In the genomic region with DNA sequence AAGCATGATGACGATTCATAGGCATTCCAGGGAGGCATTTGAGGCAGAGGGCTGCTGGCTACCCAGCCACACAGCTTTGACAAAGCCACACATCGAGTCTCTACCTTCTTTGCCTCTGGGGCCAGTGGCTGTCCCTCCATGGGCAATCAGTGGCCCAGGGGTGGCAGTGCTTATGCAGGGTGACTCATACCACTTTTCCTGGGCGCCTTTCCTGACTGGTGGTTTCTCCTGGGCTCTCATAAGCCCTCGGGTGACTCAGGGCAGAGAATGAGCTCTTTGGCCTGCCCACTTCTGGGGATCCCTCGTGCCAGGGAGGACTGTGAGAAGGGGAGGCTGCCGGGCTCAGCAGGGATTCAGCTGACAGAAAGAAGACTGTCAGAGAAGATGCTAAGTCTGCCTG, we compare ENCODE assay signal across 19 cellular contexts.
A peak's percentile ranks its signal among the peaks of the same experiment; 100 is the strongest.
DNase-seq lines count a peak whose midpoint lies in the region; ATAC-seq, FAIRE-seq and TF ChIP-seq lines count a peak whose summit lies in the region.
"Had no signal": no experiment of that assay in that cellular context is flagged by ENCODE, and none has a peak within 500 bp of the region (broad histone marks: within the 10 kb centered on the region; RNA-seq: fewer than 3 reads in every experiment).

No MANE protein-coding gene starts in this region.

- H3K9ac ChIP-seq in astrocyte (ENCODE audit: low read length): no peak overlapping the region

- no peak overlapping the region for H2AFZ ChIP-seq in astrocyte (ENCODE audit: low read depth, low read length)

- no peaks in the 10 kb centered on the region for H3K79me2 ChIP-seq in astrocyte (ENCODE audit: insufficient read depth, low read length)

- H3K9me3 ChIP-seq in astrocyte (ENCODE audit: insufficient read depth, low read depth, low read length) (no peaks in the 10 kb centered on the region), WERI-Rb-1 (ENCODE audit: severe bottlenecking) (no peaks in the 10 kb centered on the region)
- H3K9me3 ChIP-seq: neutrophil had no signal

- H3K27me3 Mint-ChIP-seq in astrocyte (ENCODE audit: low read depth, unreplicated experiment): peaks cover 28% of the 10 kb centered on the region

- H3K4me3 ChIP-seq in astrocyte (ENCODE audit: insufficient read depth, low read depth, low read length): no peak overlapping the region
- no peak overlapping the region for H3K4me3 ChIP-seq in WERI-Rb-1 (ENCODE audit: low read depth, low read length)

- peak; percentile 80 for DNase-seq in ACHN
- DNase-seq in HT1080 (ENCODE audit: low read depth): peak; percentile 51
- DNase-seq in astrocyte (ENCODE audit: low read depth): peak; percentile 15
- peak; percentile 37 for DNase-seq in mesenteric fat pad (ENCODE audit: low spot score)
- no peak for DNase-seq in WERI-Rb-1
- DNase-seq: activated CD8-positive, alpha-beta T cell treated with anti-CD3 and anti-CD28 coated beads for 36 hours; amygdala; NCI-H1694; stimulated activated CD4-positive, alpha-beta T cell treated with anti-CD3 and anti-CD28 coated beads, Interleukin-4, amount 100 ng/mL, for 1 hour; stimulated activated CD8-positive, alpha-beta memory T cell treated with anti-CD3 and anti-CD28 coated beads, Interleukin-4, amount 100 ng/mL, for 48 hours had no signal

- no peaks in the 10 kb centered on the region for H3K4me1 Mint-ChIP-seq in astrocyte (ENCODE audit: low read depth, unreplicated experiment)
- H3K4me1 Mint-ChIP-seq: CD4-positive, alpha-beta memory T cell had no signal

- no peaks in the 10 kb centered on the region for H3K36me3 Mint-ChIP-seq in astrocyte (ENCODE audit: low read depth, unreplicated experiment)
- H3K36me3 Mint-ChIP-seq: CD4-positive, alpha-beta memory T cell had no signal

- ATAC-seq in GM18909 (IDR thresholded peaks at IDR 0.05; ENCODE audit: poor library complexity, unreplicated experiment) (no peak), HG02870 (IDR thresholded peaks at IDR 0.05; ENCODE audit: unreplicated experiment) (no peak), GM21423 (IDR thresholded peaks at IDR 0.05; ENCODE audit: unreplicated experiment) (no peak)
- ATAC-seq: activated CD8-positive, alpha-beta T cell treated with anti-CD3 and anti-CD28 coated beads for 36 hours; sciatic nerve had no signal

- H3K9me3 Mint-ChIP-seq in astrocyte (ENCODE audit: unreplicated experiment): peaks cover 2% of the 10 kb centered on the region
- H3K9me3 Mint-ChIP-seq: activated CD8-positive, alpha-beta T cell treated with anti-CD3 and anti-CD28 coated beads for 36 hours; activated T-helper 2 cell treated with anti-CD3 and anti-CD28 coated beads, Interferon-gamma antibody, Interleukin-2, Interleukin-4, amounts not matched to agents 10 μg/mL and 5 μg/mL and 100 μg/mL, durations not matched to agents 14 hours and 24 hours and 36 hours; CD4-positive, alpha-beta memory T cell had no signal

- in situ Hi-C loops in ACHN (cut with HindIII; ENCODE audit: low pct_ligation_motif_present, low pct_unique_long_range_greater_than_20kb, low sequenced_read_pairs): no loop called here

- no peak overlapping the region for H3K4me3 Mint-ChIP-seq in astrocyte (ENCODE audit: unreplicated experiment)
- H3K4me3 Mint-ChIP-seq: activated CD8-positive, alpha-beta T cell treated with anti-CD3 and anti-CD28 coated beads for 36 hours; CD4-positive, alpha-beta memory T cell had no signal

- FAIRE-seq in astrocyte (lab: Jason Lieb, UNC): no peak
- FAIRE-seq: endothelial cell of umbilical vein, GM12892 had no signal

- no peak overlapping the region for H3K27ac ChIP-seq in astrocyte (ENCODE audit: low read depth, low read length)
- no peak overlapping the region for H3K27ac ChIP-seq in WERI-Rb-1
- H3K27ac ChIP-seq: neutrophil had no signal

- no peak overlapping the region for H3K27ac Mint-ChIP-seq in astrocyte (ENCODE audit: unreplicated experiment)
- H3K27ac Mint-ChIP-seq: activated CD8-positive, alpha-beta T cell treated with anti-CD3 and anti-CD28 coated beads for 36 hours; activated T-helper 2 cell treated with anti-CD3 and anti-CD28 coated beads, Interferon-gamma antibody, Interleukin-2, Interleukin-4, amounts not matched to agents 10 μg/mL and 5 μg/mL and 100 μg/mL, durations not matched to agents 14 hours and 24 hours and 36 hours; CD4-positive, alpha-beta memory T cell had no signal

- H3K36me3 ChIP-seq in astrocyte (ENCODE audit: insufficient read depth, low read length) (no peaks in the 10 kb centered on the region), WERI-Rb-1 (no peaks in the 10 kb centered on the region)
- H3K36me3 ChIP-seq: neutrophil had no signal

- H4K20me1 ChIP-seq in astrocyte (ENCODE audit: insufficient read depth, low read length): no peaks in the 10 kb centered on the region

- no peaks in the 10 kb centered on the region for H3K27me3 ChIP-seq in astrocyte (ENCODE audit: insufficient read depth, low read length)
- H3K27me3 ChIP-seq in WERI-Rb-1 (ENCODE audit: insufficient read depth, low read depth, severe bottlenecking): no peaks in the 10 kb centered on the region
- H3K27me3 ChIP-seq: neutrophil had no signal

- no peak overlapping the region for H3K4me2 ChIP-seq in astrocyte (ENCODE audit: low read length)

- TF ChIP-seq CTCF in astrocyte (IDR thresholded peaks at IDR 0.05; ENCODE audit: insufficient read depth, low read depth, low read length) (no peak), WERI-Rb-1 (IDR thresholded peaks at IDR 0.05; ENCODE audit: low read depth, low read length) (no peak)

- no peaks in the 10 kb centered on the region for H3K4me1 ChIP-seq in astrocyte (ENCODE audit: insufficient read depth, low read length)
